In the genomic region with DNA sequence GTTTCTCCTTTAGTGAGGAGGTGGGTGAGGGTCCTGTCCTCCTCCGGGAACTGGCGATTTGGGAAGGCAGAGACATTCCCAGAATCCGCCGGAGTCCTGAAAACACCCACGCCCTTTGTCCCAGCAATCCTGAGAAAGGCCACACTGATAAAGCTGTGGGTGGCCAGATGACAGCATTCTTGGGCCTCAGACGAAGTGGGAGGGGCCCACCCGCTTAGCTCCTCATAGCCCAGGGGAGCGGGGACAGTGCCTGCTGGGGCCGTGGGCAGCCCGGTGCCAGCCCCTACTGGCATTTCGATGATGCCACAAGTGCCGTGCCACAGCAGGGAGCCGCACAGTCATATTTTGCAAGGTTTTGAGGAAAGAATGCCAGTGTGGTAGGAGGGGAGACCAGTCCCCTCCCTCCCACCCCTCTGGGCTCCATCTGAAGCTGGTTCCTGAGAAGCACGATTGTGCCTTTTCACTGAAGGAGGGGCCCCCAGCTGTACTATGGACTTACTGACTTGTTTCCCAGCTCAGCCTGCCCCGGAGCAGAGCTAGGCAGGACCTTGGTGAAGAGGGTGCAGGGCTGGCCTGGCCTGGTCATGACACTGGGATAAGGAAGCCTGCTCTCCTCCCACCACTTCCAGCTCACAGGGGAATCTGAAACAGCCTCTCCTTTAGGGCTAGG, we compare ENCODE assay signal across 10 cellular contexts. TPM values are rescaled to one million over a fixed set of nuclear protein-coding genes. Genes with fewer than 3 reads are reported as not detected.
A peak's percentile ranks its signal among the peaks of the same experiment; 100 is the strongest.
DNase-seq lines count a peak whose midpoint lies in the region.
"Had no signal": no experiment of that assay in that cellular context is flagged by ENCODE, and none has a peak within 500 bp of the region (broad histone marks: within the 10 kb centered on the region; RNA-seq: fewer than 3 reads in every experiment).

No MANE protein-coding gene starts in this region.

- H3K4me3 ChIP-seq in urinary bladder (ENCODE audit: low read depth, low read length), result no peak overlapping the region

- no peaks in the 10 kb centered on the region for H3K4me1 ChIP-seq in urinary bladder (ENCODE audit: insufficient read depth)

- H3K36me3 ChIP-seq in urinary bladder (ENCODE audit: insufficient read depth), result no peaks in the 10 kb centered on the region

- peak overlapping the region; percentile 60 for H3K27ac ChIP-seq in urinary bladder (ENCODE audit: low read depth)

- 59% methylated on average over 15 of the region's 15 CpGs for WGBS in urinary bladder

- DNase-seq in OCI-M1 (lab: John Stamatoyannopoulos, UW), result peak; percentile 3
- peak; percentile 8 for DNase-seq in fibroblast of peridontal ligament (ENCODE audit: extremely low read depth)
- DNase-seq in mucosa of gallbladder (ENCODE audit: low spot score), result peak; percentile 64
- DNase-seq in NCI-H748 treated with DMSO at 0.1 percent for 48 hours (lab: John Stamatoyannopoulos, UW), result no peak
- DNase-seq in NCI-H510A (lab: John Stamatoyannopoulos, UW), result no peak
- DNase-seq in NCI-H345 treated with DMSO at 0.1 percent for 48 hours (lab: John Stamatoyannopoulos, UW; ENCODE audit: unreplicated experiment), result no peak
- DNase-seq in activated naive CD4-positive, alpha-beta T cell treated with anti-CD3 and anti-CD28 coated beads, Interleukin-2, amount 50 U/mL, for 16 hours, result no peak
- DNase-seq: NCI-H1930, T-helper 17 cell had no signal

RNA-seq across cellular contexts. Expression of a gene that starts 20.9 kb away (rescaled TPM):
- 263 TPM for total RNA-seq in mucosa of gallbladder
- total RNA-seq in urinary bladder, result 91.4 TPM
- polyA plus RNA-seq in urinary bladder, result 158 TPM

RNA-seq across cellular contexts. Expression of a gene that starts 49.4 kb away (rescaled TPM):
- 0.32 TPM for total RNA-seq in mucosa of gallbladder
- total RNA-seq in urinary bladder, result not detected
- polyA plus RNA-seq in urinary bladder, result 0.10 TPM

Comparison
In these comparisons a context has a peak if more than half of its experiments do, and no peak if none do; other contexts are left out.
1. DNase-seq: peak in OCI-M1 (single experiment), fibroblast of peridontal ligament (single experiment) and mucosa of gallbladder (single experiment); none in NCI-H748 treated with DMSO at 0.1 percent for 48 hours (single experiment), NCI-H510A (single experiment), NCI-H345 treated with DMSO at 0.1 percent for 48 hours (single experiment) and activated naive CD4-positive, alpha-beta T cell treated with anti-CD3 and anti-CD28 coated beads, Interleukin-2, amount 50 U/mL, for 16 hours (single experiment).